Comparison of ENCODE assay signal across 2 cellular contexts in genomic region chr10:35545079-35545657, GRCh38.
TF ChIP-seq lines count a peak whose summit lies in the region.

No MANE protein-coding gene starts in this region.

TF ChIP-seq in GM23338, 12 proteins besides CTCF, POLR2A, EP300 and RAD21 (continued from another document):
- TF ChIP-seq ZNF462 (CRISPR knock-in tag; IDR thresholded peaks at IDR 0.05) (no peak), POLR2AphosphoS5 (IDR thresholded peaks at IDR 0.05; ENCODE audit: low read depth) (no peak), ZNF331 (CRISPR knock-in tag; IDR thresholded peaks at IDR 0.05; ENCODE audit: low read depth) (no peak), CREB1 (CRISPR knock-in tag; IDR thresholded peaks at IDR 0.05; ENCODE audit: low read depth) (no peak), ETS1 (IDR thresholded peaks at IDR 0.05) (no peak), NANOG (IDR thresholded peaks at IDR 0.05; ENCODE audit: borderline replicate concordance) (no peak), REST (IDR thresholded peaks at IDR 0.05; ENCODE audit: unreplicated experiment) (no peak), EZH2 (IDR thresholded peaks at IDR 0.05; ENCODE audit: low read depth, unreplicated experiment) (no peak), ZNF114 (CRISPR knock-in tag; IDR thresholded peaks at IDR 0.05) (no peak), STAT1 (IDR thresholded peaks at IDR 0.05; ENCODE audit: unreplicated experiment) (no peak)

TF ChIP-seq in WTC11, 78 proteins besides CTCF, POLR2A, EP300 and RAD21 (continued from another document):
- no peak for TF ChIP-seq ZNF532 (CRISPR knock-in tag; IDR thresholded peaks at IDR 0.05; ENCODE audit: borderline replicate concordance)
- TF ChIP-seq ZNF425 (CRISPR knock-in tag; conservative IDR thresholded peaks at IDR 0.05) = no peak
- TF ChIP-seq ZNF317 (CRISPR knock-in tag; IDR thresholded peaks at IDR 0.05; ENCODE audit: borderline replicate concordance, low read depth) = no peak
- no peak for TF ChIP-seq ZNF232 (CRISPR knock-in tag; IDR thresholded peaks at IDR 0.05)
